ENCODE assay signal across 1 cellular context in the genomic region with DNA sequence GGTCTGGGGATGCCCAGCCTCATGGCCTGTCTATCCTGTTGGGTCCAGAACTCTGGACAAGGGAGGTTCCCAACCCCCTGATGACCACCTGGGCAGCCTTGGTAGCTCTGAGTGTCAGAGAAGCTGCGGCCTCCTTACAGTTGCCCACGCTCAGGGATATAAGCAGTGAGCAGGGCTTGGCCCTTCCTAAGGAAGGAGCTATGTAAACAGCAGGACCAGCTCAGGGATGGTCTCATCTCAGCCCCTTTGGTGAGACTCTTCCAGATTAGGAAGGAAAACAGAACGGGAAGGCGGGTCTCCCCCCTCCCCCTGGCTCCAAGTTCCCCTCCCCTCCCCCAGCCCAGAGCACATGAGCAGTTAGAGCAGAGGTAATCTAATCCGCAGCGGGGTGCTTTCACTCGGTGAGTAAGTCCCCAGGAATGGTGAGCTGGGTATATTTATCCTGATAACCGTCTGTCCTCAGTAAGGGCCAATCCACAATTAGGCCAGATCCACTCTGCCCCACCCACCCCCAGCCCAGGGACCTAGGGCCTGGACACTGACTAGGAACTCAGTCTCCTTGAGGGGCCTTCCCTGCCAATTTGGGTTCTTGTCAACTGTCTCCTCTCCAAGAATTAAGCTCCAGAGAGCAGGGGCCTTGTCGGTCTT.
TF ChIP-seq lines count a peak whose summit lies in the region.

No MANE protein-coding gene starts in this region.

TF ChIP-seq in WTC11, 78 proteins besides CTCF, POLR2A, EP300 and RAD21 (continued from another document):
- TF ChIP-seq, protein P1, sequence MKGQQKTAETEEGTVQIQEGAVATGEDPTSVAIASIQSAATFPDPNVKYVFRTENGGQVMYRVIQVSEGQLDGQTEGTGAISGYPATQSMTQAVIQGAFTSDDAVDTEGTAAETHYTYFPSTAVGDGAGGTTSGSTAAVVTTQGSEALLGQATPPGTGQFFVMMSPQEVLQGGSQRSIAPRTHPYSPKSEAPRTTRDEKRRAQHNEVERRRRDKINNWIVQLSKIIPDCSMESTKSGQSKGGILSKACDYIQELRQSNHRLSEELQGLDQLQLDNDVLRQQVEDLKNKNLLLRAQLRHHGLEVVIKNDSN (CRISPR knock-in tag; IDR thresholded peaks at IDR 0.05) = peak; percentile 41; the same call in 1 of the 2 replicates
- no peak for TF ChIP-seq SP1 (CRISPR knock-in tag; conservative IDR thresholded peaks at IDR 0.05)
- TF ChIP-seq, protein P2, sequence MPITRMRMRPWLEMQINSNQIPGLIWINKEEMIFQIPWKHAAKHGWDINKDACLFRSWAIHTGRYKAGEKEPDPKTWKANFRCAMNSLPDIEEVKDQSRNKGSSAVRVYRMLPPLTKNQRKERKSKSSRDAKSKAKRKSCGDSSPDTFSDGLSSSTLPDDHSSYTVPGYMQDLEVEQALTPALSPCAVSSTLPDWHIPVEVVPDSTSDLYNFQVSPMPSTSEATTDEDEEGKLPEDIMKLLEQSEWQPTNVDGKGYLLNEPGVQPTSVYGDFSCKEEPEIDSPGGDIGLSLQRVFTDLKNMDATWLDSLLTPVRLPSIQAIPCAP (CRISPR knock-in tag; IDR thresholded peaks at IDR 0.05) = no peak
TF ChIP-seq in WTC11: peak in this region for 5.
